Comparison of ENCODE assay signal across 23 cellular contexts in genomic region chr9:135929656-135930445, GRCh38. TPM values are rescaled to one million over a fixed set of nuclear protein-coding genes. Genes with fewer than 3 reads are reported as not detected.
DNase-seq lines count a peak whose midpoint lies in the region; ATAC-seq and TF ChIP-seq lines count a peak whose summit lies in the region.
"Had no signal": no experiment of that assay in that cellular context is flagged by ENCODE, and none has a peak within 500 bp of the region (broad histone marks: within the 10 kb centered on the region; RNA-seq: fewer than 3 reads in every experiment).

No MANE protein-coding gene starts in this region.

- no peak overlapping the region for H2BK120ac ChIP-seq in H9 (ENCODE audit: low read depth, low read length, poor library complexity, severe bottlenecking)

- H2AFZ ChIP-seq in H9 (ENCODE audit: low read length) (no peak overlapping the region), osteoblast (ENCODE audit: low read length) (no peak overlapping the region)
- H2AFZ ChIP-seq: GM23248 had no signal

- intact Hi-C loops in dendritic cell treated with granulocyte-macrophage colony-stimulating factor and Interleukin-4, amounts not matched to agents 40 ng/mL and 50 ng/mL, for 4 days (cut with micrococcal nuclease), result loop anchor here (10.0 kb wide), 1 partner anchor 65 kb away; no protein-coding TSS in a partner anchor

- no peak overlapping the region for H3K4me2 ChIP-seq in H9 (ENCODE audit: insufficient read depth, insufficient read length, low read length)
- no peak overlapping the region for H3K4me2 ChIP-seq in osteoblast (ENCODE audit: insufficient read depth, low read length)
- H3K4me2 ChIP-seq: A549 had no signal

- no peaks in the 10 kb centered on the region for H3K79me1 ChIP-seq in H9 (ENCODE audit: insufficient read depth, low read depth, low read length, poor library complexity, severe bottlenecking)

- no peak overlapping the region for H4K8ac ChIP-seq in H9 (replicated peaks; ENCODE audit: insufficient read length, low read depth, low read length)

- no peak overlapping the region for H4K5ac ChIP-seq in H9 (ENCODE audit: insufficient read length, low read depth, low read length)

- DNase-seq in H9, result no peak
- peak; percentile 59 for DNase-seq in osteoblast (ENCODE audit: insufficient read length, low spot score, missing footprints)
- no peak for DNase-seq in stimulated activated CD4-positive, alpha-beta T cell treated with anti-CD3 and anti-CD28 coated beads, Interleukin-2, amount 100 ng/mL, for 48 hours
- DNase-seq in NCI-H526 (lab: John Stamatoyannopoulos, UW), result no peak
- DNase-seq: AML-193, DMS153, DND-41, GM23248, HCEC 1CT, Kasumi-1, NCI-H1092 treated with DMSO at 0.1 percent for 48 hours, NCI-H1436, NCI-H187, NCI-H446, NCI-H524 treated with DMSO at 0.1 percent for 48 hours, RPMI8226, SHP77, T-helper 1 cell had no signal

- no peaks in the 10 kb centered on the region for H3K9me3 Mint-ChIP-seq in H9
- H3K9me3 Mint-ChIP-seq in dendritic cell treated with granulocyte-macrophage colony-stimulating factor and Interleukin-4, amounts not matched to agents 40 ng/mL and 50 ng/mL, for 4 days, result no peaks in the 10 kb centered on the region

- no peak overlapping the region; the same call in 1 of the 2 replicates for H3K14ac ChIP-seq in H9 (ENCODE audit: insufficient read depth, low read length)

- no peak overlapping the region for H2BK5ac ChIP-seq in H9 (ENCODE audit: insufficient read length, low read length)

- no peak overlapping the region for H3K23ac ChIP-seq in H9 (ENCODE audit: insufficient read length, low read depth, low read length)

- TF ChIP-seq CTCF in H9 (conservative IDR thresholded peaks at IDR 0.05) (no peak), osteoblast (IDR thresholded peaks at IDR 0.05; ENCODE audit: extremely low read depth, low read depth, low read length) (no peak)

- H3K27ac Mint-ChIP-seq in H9, result no peak overlapping the region; a peak in 1 of 7 replicates
- peak overlapping the region; percentile 69 for H3K27ac Mint-ChIP-seq in dendritic cell treated with granulocyte-macrophage colony-stimulating factor and Interleukin-4, amounts not matched to agents 40 ng/mL and 50 ng/mL, for 4 days

- peaks cover 0 to 8% of the 10 kb centered on the region in 2 experiments; a peak in 3 of 4 replicates for H3K4me1 Mint-ChIP-seq in H9
- H3K4me1 Mint-ChIP-seq in dendritic cell treated with granulocyte-macrophage colony-stimulating factor and Interleukin-4, amounts not matched to agents 40 ng/mL and 50 ng/mL, for 4 days (ENCODE audit: low read depth), result peaks cover 58% of the 10 kb centered on the region

- H3K9me3 ChIP-seq in H9 (ENCODE audit: control insufficient read depth, low read depth, low read length) (no peaks in the 10 kb centered on the region), osteoblast (ENCODE audit: low read depth, low read length) (no peaks in the 10 kb centered on the region)
- H3K9me3 ChIP-seq: A549 had no signal

- H2BK12ac ChIP-seq in H9 (ENCODE audit: insufficient read length, low read depth, low read length), result no peak overlapping the region

- H2AK5ac ChIP-seq in H9 (ENCODE audit: insufficient read length, low read length), result no peak overlapping the region

- H3K18ac ChIP-seq in H9 (ENCODE audit: insufficient read length, low read depth, low read length), result no peak overlapping the region

- H3K9ac ChIP-seq in H9 (ENCODE audit: extremely low read depth, insufficient read length, low read length), result no peak overlapping the region
- H3K9ac ChIP-seq: GM23248 had no signal

- H3K4me1 ChIP-seq in H9 (ENCODE audit: insufficient read depth, low read length), result no peaks in the 10 kb centered on the region
- peaks cover 12% of the 10 kb centered on the region for H3K4me1 ChIP-seq in osteoblast (ENCODE audit: insufficient read depth, low read length)

- H3K4me3 ChIP-seq in osteoblast (ENCODE audit: insufficient read depth, low read length), result no peak overlapping the region
- H3K4me3 ChIP-seq: A549, GM23248 had no signal

- H3K36me3 Mint-ChIP-seq in H9 (ENCODE audit: insufficient read depth in 1 of 3, low read depth in 3 of 3), result peaks cover 15 to 44% (median 40%) of the 10 kb centered on the region in 3 experiments; a peak in 6 of 7 replicates
- H3K36me3 Mint-ChIP-seq in dendritic cell treated with granulocyte-macrophage colony-stimulating factor and Interleukin-4, amounts not matched to agents 40 ng/mL and 50 ng/mL, for 4 days (ENCODE audit: low read depth), result peaks cover 93% of the 10 kb centered on the region

- no peaks in the 10 kb centered on the region for H3K27me3 Mint-ChIP-seq in H9 (ENCODE audit: low read depth)
- H3K27me3 Mint-ChIP-seq in dendritic cell treated with granulocyte-macrophage colony-stimulating factor and Interleukin-4, amounts not matched to agents 40 ng/mL and 50 ng/mL, for 4 days, result no peaks in the 10 kb centered on the region

- H3K27ac ChIP-seq in H9 (ENCODE audit: insufficient read length, low read depth, low read length) (no peak overlapping the region), osteoblast (ENCODE audit: low read depth, low read length) (no peak overlapping the region)
- H3K27ac ChIP-seq: A549, GM23248, HL-60 had no signal

- H3K4ac ChIP-seq in H9 (ENCODE audit: low read depth, low read length), result no peak overlapping the region

- H2BK20ac ChIP-seq in H9 (ENCODE audit: low read depth, low read length, poor library complexity, severe bottlenecking), result no peak overlapping the region

- H3K56ac ChIP-seq in H9 (ENCODE audit: insufficient read length, low read depth, low read length), result no peak overlapping the region

- H3K36me3 ChIP-seq in osteoblast (ENCODE audit: insufficient read depth, low read length), result peaks cover 9% of the 10 kb centered on the region

- H4K20me1 ChIP-seq in H9 (ENCODE audit: control insufficient read depth, insufficient read depth, insufficient read length) (no peaks in the 10 kb centered on the region), osteoblast (ENCODE audit: insufficient read depth, low read length) (peaks cover 13% of the 10 kb centered on the region)

- no peaks in the 10 kb centered on the region for H3K23me2 ChIP-seq in H9 (ENCODE audit: insufficient read length, low read depth, low read length, poor library complexity, severe bottlenecking)

- no peak overlapping the region for H3K4me3 Mint-ChIP-seq in H9
- H3K4me3 Mint-ChIP-seq in dendritic cell treated with granulocyte-macrophage colony-stimulating factor and Interleukin-4, amounts not matched to agents 40 ng/mL and 50 ng/mL, for 4 days, result no peak overlapping the region

- 0 out of 2 replicates have a peak overlapping the region, but pooled peaks have one; percentile 31 for H2BK15ac ChIP-seq in H9 (ENCODE audit: low read depth, low read length)

- H4K91ac ChIP-seq in H9 (ENCODE audit: insufficient read length, low read depth, low read length), result no peak overlapping the region

- H3K79me2 ChIP-seq in H9 (ENCODE audit: insufficient read depth, low read length), result no peaks in the 10 kb centered on the region
- no peaks in the 10 kb centered on the region for H3K79me2 ChIP-seq in osteoblast (ENCODE audit: insufficient read depth, low read length)

- H3T11ph ChIP-seq in H9 (ENCODE audit: low read length), result no peak overlapping the region

- H3K27me3 ChIP-seq in H9 (ENCODE audit: insufficient read depth, low read length), result no peaks in the 10 kb centered on the region
- no peaks in the 10 kb centered on the region for H3K27me3 ChIP-seq in osteoblast (ENCODE audit: insufficient read depth, low read length)

- no CpG with 5 or more reads among the region's 21 CpGs for WGBS in H9 (ENCODE audit: extremely low coverage, insufficient read length, low lambda C conversion rate)

- ATAC-seq in GM21717 (IDR thresholded peaks at IDR 0.05; ENCODE audit: unreplicated experiment) (no peak), GM21619 (IDR thresholded peaks at IDR 0.05; ENCODE audit: unreplicated experiment) (no peak)
- ATAC-seq: A549 had no signal

RNA-seq across cellular contexts. Expression of gene CAMSAP1, which starts 22.5 kb away (rescaled TPM):
- total RNA-seq in H9 (2021) (43.6 and 52.7 TPM in 2 replicates), osteoblast (22.1 and 26.1 TPM in 2 replicates)

RNA-seq across cellular contexts. Expression of gene UBAC1, which starts 31.3 kb away (rescaled TPM):
- total RNA-seq in H9 (2021), result 46.3 and 47.5 TPM in 2 replicates
- total RNA-seq in osteoblast, result 29.0 and 32.1 TPM in 2 replicates
